In genomic region chr3:143885803-143886427, GRCh38 we compare ENCODE assay signal across 9 cellular contexts. TPM values are rescaled to one million over a fixed set of nuclear protein-coding genes. Genes with fewer than 3 reads are reported as not detected.
A peak's percentile ranks its signal among the peaks of the same experiment; 100 is the strongest.
DNase-seq lines count a peak whose midpoint lies in the region; ATAC-seq and TF ChIP-seq lines count a peak whose summit lies in the region.
"Had no signal": no experiment of that assay in that cellular context is flagged by ENCODE, and none has a peak within 500 bp of the region (broad histone marks: within the 10 kb centered on the region; RNA-seq: fewer than 3 reads in every experiment).

No MANE protein-coding gene starts in this region.

- 89 to 100% (median 97%) methylated on average over 1 of the region's 1 CpG for WGBS in stomach, 5 donors

- no peak overlapping the region for H3K27ac ChIP-seq in stomach
- H3K27ac ChIP-seq: BLaER1 treated with 17β-estradiol and CSF1 and Interleukin-3, amounts not matched to agents 10 nM and 100 nM had no signal

- intact Hi-C loops in stomach (cut with DNase I; ENCODE audit: low total_unique reads): no loop called here

- peak; percentile 97 for ATAC-seq in GM19351 (IDR thresholded peaks at IDR 0.05; ENCODE audit: unreplicated experiment)
- ATAC-seq in HG03159 (IDR thresholded peaks at IDR 0.05; ENCODE audit: unreplicated experiment): peak; percentile 98

- H3K4me3 ChIP-seq in stomach: no peak overlapping the region
- H3K4me3 ChIP-seq: BLaER1 treated with 17β-estradiol and CSF1 and Interleukin-3, amounts not matched to agents 10 nM and 100 nM had no signal

- no peaks in the 10 kb centered on the region for H3K4me1 ChIP-seq in stomach

- no peaks in the 10 kb centered on the region for H3K27me3 ChIP-seq in stomach
- H3K27me3 ChIP-seq: BLaER1 treated with 17β-estradiol and CSF1 and Interleukin-3, amounts not matched to agents 10 nM and 100 nM had no signal

- H3K36me3 ChIP-seq in stomach: no peaks in the 10 kb centered on the region
- H3K36me3 ChIP-seq: BLaER1 treated with 17β-estradiol and CSF1 and Interleukin-3, amounts not matched to agents 10 nM and 100 nM had no signal

- TF ChIP-seq POLR2A in stomach (IDR thresholded peaks at IDR 0.05): no peak

- DNase-seq in NCI-H1417 (lab: John Stamatoyannopoulos, UW): peak; percentile 8 to 66 (median 21)
- no peak for DNase-seq in NCI-H1417 treated with DMSO at 0.1 percent for 48 hours (lab: John Stamatoyannopoulos, UW)
- peak; percentile 74 for DNase-seq in NCI-H82 (lab: John Stamatoyannopoulos, UW)
- DNase-seq in amniotic stem cell (lab: John Stamatoyannopoulos, UW): peak; percentile 8
- DNase-seq in inferior parietal cortex (ENCODE audit: extremely low spot score): peak; percentile 58
- DNase-seq in stomach: no peak

- H3K9me3 ChIP-seq in stomach: no peaks in the 10 kb centered on the region

- TF ChIP-seq CTCF in stomach (IDR thresholded peaks at IDR 0.05): peak in 4 of 7 experiments; percentile 32 to 51 (median 44)

- TF ChIP-seq EP300 in stomach (IDR thresholded peaks at IDR 0.05): no peak

RNA-seq across cellular contexts. Expression of gene SLC9A9, which starts 37.6 kb away (rescaled TPM):
- 10 to 100 TPM in 4 of 5 donors, under 1 TPM in 1; 0.58 to 29.7 (median 20.4) TPM for total RNA-seq in stomach
- 1 to 10 TPM; 3.1 to 9.8 (median 7.0) TPM for polyA plus RNA-seq in stomach

Comparison
In these comparisons a context has a peak if more than half of its experiments do, and no peak if none do; other contexts are left out.
1. DNase-seq: peak in NCI-H1417 (3 of 3), NCI-H82 (single experiment), amniotic stem cell (single experiment) and inferior parietal cortex (single experiment); none in NCI-H1417 treated with DMSO at 0.1 percent for 48 hours (single experiment) and stomach (single experiment).